Comparison of ENCODE assay signal across 9 cellular contexts in the genomic region with DNA sequence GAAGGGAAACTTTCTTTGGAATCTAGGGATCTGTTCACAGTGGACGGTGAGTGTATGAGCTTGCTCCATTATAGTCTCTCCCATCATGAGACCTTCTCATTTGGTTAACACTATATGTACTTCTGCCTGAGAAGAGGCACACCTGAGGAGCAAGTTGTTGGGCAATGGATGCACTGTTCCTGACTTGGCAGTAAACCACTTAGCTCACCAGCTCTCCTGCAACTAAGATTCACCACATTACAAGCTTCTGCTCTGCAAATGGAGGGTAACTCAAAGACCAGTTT. TPM values are rescaled to one million over a fixed set of nuclear protein-coding genes. Genes with fewer than 3 reads are reported as not detected.
A peak's percentile ranks its signal among the peaks of the same experiment; 100 is the strongest.
DNase-seq lines count a peak whose midpoint lies in the region; ATAC-seq and TF ChIP-seq lines count a peak whose summit lies in the region.
"Had no signal": no experiment of that assay in that cellular context is flagged by ENCODE, and none has a peak within 500 bp of the region (broad histone marks: within the 10 kb centered on the region; RNA-seq: fewer than 3 reads in every experiment).

No MANE protein-coding gene starts in this region.

- CTCF ChIA-PET in Caco-2 (lab: Charles Lee) = interaction anchor here (0.9 to 2.7 kb wide), 6 partner anchors 23 to 173 kb away, joined by 3 to 38 read pairs (median 4); no protein-coding TSS in a partner anchor

- peaks cover 45% of the 10 kb centered on the region for H4K20me1 ChIP-seq in neural progenitor cell (ENCODE audit: low read depth)

- peaks cover 33% of the 10 kb centered on the region for H3F3A ChIP-seq in neural progenitor cell (ENCODE audit: low read depth)

- no TSS peak for BruUV-seq in Caco-2 (replicated peaks; lab: Mats Ljungman, UMichigan)

- POLR2A ChIA-PET in Caco-2 (lab: Charles Lee) = interaction anchor here (0.6 to 1.3 kb wide), 3 partner anchors 22 to 100 kb away, joined by 3 to 5 read pairs (median 4); no protein-coding TSS in a partner anchor

- peaks cover 23% of the 10 kb centered on the region for H3K4me1 Mint-ChIP-seq in Caco-2 (ENCODE audit: low read depth, unreplicated experiment)
- peaks cover 29 to 38% (median 34%) of the 10 kb centered on the region in 3 donors for H3K4me1 Mint-ChIP-seq in IgD-negative memory B cell
- peaks cover 35% of the 10 kb centered on the region for H3K4me1 Mint-ChIP-seq in neural progenitor cell

- H3K27ac ChIP-seq in effector memory CD4-positive, alpha-beta T cell (ENCODE audit: insufficient read depth, low read length, poor library complexity, severe bottlenecking) = peak overlapping the region; percentile 74
- H3K27ac ChIP-seq in neural progenitor cell = peak overlapping the region; percentile 95

- H3K27me3 ChIP-seq in Caco-2 (replicated peaks; ENCODE audit: control insufficient read depth, insufficient read depth, low read length) = no peaks in the 10 kb centered on the region
- no peaks in the 10 kb centered on the region for H3K27me3 ChIP-seq in effector memory CD4-positive, alpha-beta T cell (replicated peaks; ENCODE audit: control insufficient read depth, insufficient read depth, low read length, poor library complexity, severe bottlenecking)
- H3K27me3 ChIP-seq in neural progenitor cell = no peaks in the 10 kb centered on the region
- H3K27me3 ChIP-seq: SJSA1 had no signal

- no peak overlapping the region for H3K4me3 ChIP-seq in Caco-2 (ENCODE audit: low read depth, low read length)
- H3K4me3 ChIP-seq in effector memory CD4-positive, alpha-beta T cell (ENCODE audit: insufficient read depth, low read depth, low read length, poor library complexity, severe bottlenecking) = peak overlapping the region; percentile 63
- H3K4me3 ChIP-seq in neural progenitor cell = no peak overlapping the region
- H3K4me3 ChIP-seq: SJSA1 had no signal

- H3K4me3 Mint-ChIP-seq in Caco-2 (ENCODE audit: unreplicated experiment) (peak overlapping the region; percentile 61), IgD-negative memory B cell (peak overlapping the region in 3 of 4 donors; percentile 90 to 96 (median 90)), neural progenitor cell (no peak overlapping the region)

- H3K36me3 ChIP-seq in Caco-2 (ENCODE audit: control insufficient read depth, insufficient read depth, low read length) (no peaks in the 10 kb centered on the region), neural progenitor cell (no peaks in the 10 kb centered on the region)
- no peaks in the 10 kb centered on the region for H3K36me3 ChIP-seq in effector memory CD4-positive, alpha-beta T cell (ENCODE audit: control insufficient read depth, insufficient read depth, low read length)

- no peaks in the 10 kb centered on the region for H3K27me3 Mint-ChIP-seq in Caco-2 (ENCODE audit: insufficient read depth, unreplicated experiment)
- no peaks in the 10 kb centered on the region for H3K27me3 Mint-ChIP-seq in IgD-negative memory B cell
- peaks cover 5% of the 10 kb centered on the region for H3K27me3 Mint-ChIP-seq in neural progenitor cell (ENCODE audit: insufficient read depth, low read depth)

- H3K9me3 ChIP-seq in Caco-2 (no peaks in the 10 kb centered on the region), neural progenitor cell (ENCODE audit: low read depth) (no peaks in the 10 kb centered on the region)
- no peaks in the 10 kb centered on the region for H3K9me3 ChIP-seq in effector memory CD4-positive, alpha-beta T cell (ENCODE audit: control insufficient read depth, low read length)
- H3K9me3 ChIP-seq: SJSA1 had no signal

- H3K9me3 Mint-ChIP-seq in Caco-2 (ENCODE audit: unreplicated experiment) = no peaks in the 10 kb centered on the region
- H3K9me3 Mint-ChIP-seq in IgD-negative memory B cell = no peaks in the 10 kb centered on the region
- no peaks in the 10 kb centered on the region for H3K9me3 Mint-ChIP-seq in neural progenitor cell

- H3K4me2 ChIP-seq in neural progenitor cell = peak overlapping the region; percentile 67

- intact Hi-C loops in Caco-2 (cut with micrococcal nuclease; ENCODE audit: unreplicated experiment) = loop anchor here (1.0 to 5.0 kb wide), 2 partner anchors 44 to 187 kb away; partner anchors contain the start of gene NDUFS5

- H2AFZ ChIP-seq in neural progenitor cell (replicated peaks) = no peak overlapping the region

- peaks cover 52% of the 10 kb centered on the region for H3K4me1 ChIP-seq in Caco-2
- peaks cover 30% of the 10 kb centered on the region for H3K4me1 ChIP-seq in effector memory CD4-positive, alpha-beta T cell (ENCODE audit: control insufficient read depth, insufficient read depth, low read length, poor library complexity, severe bottlenecking)
- peaks cover 47% of the 10 kb centered on the region for H3K4me1 ChIP-seq in neural progenitor cell

- H3K27ac Mint-ChIP-seq in Caco-2 (ENCODE audit: unreplicated experiment) (peak overlapping the region; percentile 83), IgD-negative memory B cell (peak overlapping the region; percentile 45 to 93 (median 90)), neural progenitor cell (peak overlapping the region; percentile 32)

- DNase-seq in Caco-2 (no peak), neural progenitor cell (ENCODE audit: low spot score) (no peak), mucosa of gallbladder (ENCODE audit: low spot score) (no peak), DMS153 treated with DMSO at 0.1 percent for 48 hours (lab: John Stamatoyannopoulos, UW; ENCODE audit: unreplicated experiment) (no peak)
- DNase-seq in effector memory CD4-positive, alpha-beta T cell = no peak

- TF ChIP-seq CTCF in Caco-2 (IDR thresholded peaks at IDR 0.05; ENCODE audit: insufficient read depth in 1 of 2, low read depth in 1 of 2, low read length in 1 of 2, severe bottlenecking in 1 of 2, unreplicated experiment in 1 of 2) (no peak), neural progenitor cell (IDR thresholded peaks at IDR 0.05) (no peak)

- H3K36me3 Mint-ChIP-seq in Caco-2 (ENCODE audit: insufficient read depth, unreplicated experiment) (no peaks in the 10 kb centered on the region), IgD-negative memory B cell (no peaks in the 10 kb centered on the region), neural progenitor cell (peaks cover 8% of the 10 kb centered on the region)

- H3K9ac ChIP-seq in neural progenitor cell = no peak overlapping the region

- H3K79me2 ChIP-seq in neural progenitor cell (ENCODE audit: low read depth) = peaks cover 86% of the 10 kb centered on the region

- ATAC-seq in GM19397 (IDR thresholded peaks at IDR 0.05; ENCODE audit: unreplicated experiment) (no peak), HG02798 (IDR thresholded peaks at IDR 0.05; ENCODE audit: poor library complexity, unreplicated experiment) (no peak)

RNA-seq across cellular contexts. Expression of gene MACF1, which starts 10.2 kb away (rescaled TPM):
- total RNA-seq in Caco-2 (2022) (104 and 114 TPM in 2 replicates), neural progenitor cell (ENCODE audit: low replicate concordance) (203 and 222 TPM in 2 replicates), mucosa of gallbladder (404 TPM)
- polyA plus RNA-seq in IgD-negative memory B cell = 51.2 TPM

Comparison
In these comparisons a context has a peak if more than half of its experiments do, and no peak if none do; other contexts are left out.
1. H3K27ac Mint-ChIP-seq: peak in every context shown above with its lines; median percentile 90 in IgD-negative memory B cell; 83 in Caco-2; 32 in neural progenitor cell.